In genomic region chr7:70681847-70682350, GRCh38 we compare ENCODE assay signal across 8 cellular contexts.
DNase-seq lines count a peak whose midpoint lies in the region; ATAC-seq and TF ChIP-seq lines count a peak whose summit lies in the region.

No MANE protein-coding gene starts in this region.

- H3K36me3 Mint-ChIP-seq in activated naive CD4-positive, alpha-beta T cell treated with anti-CD3 and anti-CD28 coated beads for 36 hours (ENCODE audit: low read depth) = no peaks in the 10 kb centered on the region
- H3K36me3 Mint-ChIP-seq in T-helper 17 cell (ENCODE audit: low read depth) (peaks cover 4% of the 10 kb centered on the region), chondrocyte (ENCODE audit: low read depth) (no peaks in the 10 kb centered on the region)
- H3K36me3 Mint-ChIP-seq in stimulated activated effector memory CD8-positive, alpha-beta T cell treated with anti-CD3 and anti-CD28 coated beads, Interleukin-12 subunit alpha, Interleukin-12 subunit beta, amount 100 ng/mL, for 72 hours = peaks cover 7% of the 10 kb centered on the region
- no peaks in the 10 kb centered on the region for H3K36me3 Mint-ChIP-seq in activated T-helper 1 cell treated with anti-CD3 and anti-CD28 coated beads, Interleukin-12 subunit alpha, Interleukin-12 subunit beta, Interleukin-2, Interleukin-4 antibody, amounts not matched to agents 30 ng/mL and 10 ng/mL and 1 ng/mL, durations not matched to agents 14 hours and 24 hours and 36 hours (ENCODE audit: low read depth)

- ATAC-seq in HG02870 (IDR thresholded peaks at IDR 0.05; ENCODE audit: unreplicated experiment) = peak; percentile 88
- peak; percentile 60 for ATAC-seq in T-helper 17 cell
- ATAC-seq in stimulated activated effector memory CD8-positive, alpha-beta T cell treated with anti-CD3 and anti-CD28 coated beads, Interleukin-12 subunit alpha, Interleukin-12 subunit beta, amount 100 ng/mL, for 72 hours = peak; percentile 73

- H3K9me3 ChIP-seq in T-helper 17 cell (ENCODE audit: control insufficient read depth, low read length, poor library complexity, severe bottlenecking) = no peaks in the 10 kb centered on the region

- no peak overlapping the region for H3K27ac Mint-ChIP-seq in activated naive CD4-positive, alpha-beta T cell treated with anti-CD3 and anti-CD28 coated beads for 36 hours
- H3K27ac Mint-ChIP-seq in T-helper 17 cell = peak overlapping the region; percentile 88
- H3K27ac Mint-ChIP-seq in stimulated activated effector memory CD8-positive, alpha-beta T cell treated with anti-CD3 and anti-CD28 coated beads, Interleukin-12 subunit alpha, Interleukin-12 subunit beta, amount 100 ng/mL, for 72 hours = peak overlapping the region; percentile 23
- H3K27ac Mint-ChIP-seq in chondrocyte (ENCODE audit: unreplicated experiment) = no peak overlapping the region
- H3K27ac Mint-ChIP-seq in activated T-helper 1 cell treated with anti-CD3 and anti-CD28 coated beads, Interleukin-12 subunit alpha, Interleukin-12 subunit beta, Interleukin-2, Interleukin-4 antibody, amounts not matched to agents 30 ng/mL and 10 ng/mL and 1 ng/mL, durations not matched to agents 14 hours and 24 hours and 36 hours = no peak overlapping the region

- no peak for TF ChIP-seq CTCF in chondrocyte (IDR thresholded peaks at IDR 0.05)

- no peaks in the 10 kb centered on the region for H3K9me3 Mint-ChIP-seq in activated naive CD4-positive, alpha-beta T cell treated with anti-CD3 and anti-CD28 coated beads for 36 hours
- H3K9me3 Mint-ChIP-seq in stimulated activated effector memory CD8-positive, alpha-beta T cell treated with anti-CD3 and anti-CD28 coated beads, Interleukin-12 subunit alpha, Interleukin-12 subunit beta, amount 100 ng/mL, for 72 hours = no peaks in the 10 kb centered on the region
- H3K9me3 Mint-ChIP-seq in chondrocyte (ENCODE audit: low read depth) = no peaks in the 10 kb centered on the region
- no peaks in the 10 kb centered on the region for H3K9me3 Mint-ChIP-seq in activated T-helper 1 cell treated with anti-CD3 and anti-CD28 coated beads, Interleukin-12 subunit alpha, Interleukin-12 subunit beta, Interleukin-2, Interleukin-4 antibody, amounts not matched to agents 30 ng/mL and 10 ng/mL and 1 ng/mL, durations not matched to agents 14 hours and 24 hours and 36 hours

- H3K4me1 Mint-ChIP-seq in activated naive CD4-positive, alpha-beta T cell treated with anti-CD3 and anti-CD28 coated beads for 36 hours (ENCODE audit: low read depth) = peaks cover 23% of the 10 kb centered on the region
- H3K4me1 Mint-ChIP-seq in T-helper 17 cell = peaks cover 18% of the 10 kb centered on the region
- peaks cover 64% of the 10 kb centered on the region for H3K4me1 Mint-ChIP-seq in stimulated activated effector memory CD8-positive, alpha-beta T cell treated with anti-CD3 and anti-CD28 coated beads, Interleukin-12 subunit alpha, Interleukin-12 subunit beta, amount 100 ng/mL, for 72 hours
- peaks cover 13% of the 10 kb centered on the region for H3K4me1 Mint-ChIP-seq in chondrocyte (ENCODE audit: low read depth)
- H3K4me1 Mint-ChIP-seq in activated T-helper 1 cell treated with anti-CD3 and anti-CD28 coated beads, Interleukin-12 subunit alpha, Interleukin-12 subunit beta, Interleukin-2, Interleukin-4 antibody, amounts not matched to agents 30 ng/mL and 10 ng/mL and 1 ng/mL, durations not matched to agents 14 hours and 24 hours and 36 hours (ENCODE audit: low read depth) = peaks cover 33% of the 10 kb centered on the region

- peaks cover 4% of the 10 kb centered on the region for H3K27me3 Mint-ChIP-seq in activated naive CD4-positive, alpha-beta T cell treated with anti-CD3 and anti-CD28 coated beads for 36 hours (ENCODE audit: low read depth)
- H3K27me3 Mint-ChIP-seq in T-helper 17 cell (no peaks in the 10 kb centered on the region), chondrocyte (ENCODE audit: low read depth) (no peaks in the 10 kb centered on the region)
- peaks cover 10% of the 10 kb centered on the region for H3K27me3 Mint-ChIP-seq in activated T-helper 1 cell treated with anti-CD3 and anti-CD28 coated beads, Interleukin-12 subunit alpha, Interleukin-12 subunit beta, Interleukin-2, Interleukin-4 antibody, amounts not matched to agents 30 ng/mL and 10 ng/mL and 1 ng/mL, durations not matched to agents 14 hours and 24 hours and 36 hours (ENCODE audit: insufficient read depth)

- intact Hi-C loops in activated naive CD4-positive, alpha-beta T cell treated with anti-CD3 and anti-CD28 coated beads for 36 hours (cut with micrococcal nuclease) = no loop called here
- intact Hi-C loops in activated T-helper 1 cell treated with anti-CD3 and anti-CD28 coated beads, Interleukin-12 subunit alpha, Interleukin-12 subunit beta, Interleukin-2, Interleukin-4 antibody, amounts not matched to agents 30 ng/mL and 10 ng/mL and 1 ng/mL, durations not matched to agents 14 hours and 24 hours and 36 hours (cut with micrococcal nuclease) = no loop called here

- peak; percentile 32 for DNase-seq in activated naive CD4-positive, alpha-beta T cell treated with anti-CD3 and anti-CD28 coated beads for 36 hours
- no peak for DNase-seq in activated naive CD4-positive, alpha-beta T cell (lab: John Stamatoyannopoulos, UW)
- no peak for DNase-seq in T-helper 17 cell
- DNase-seq in stimulated activated effector memory CD8-positive, alpha-beta T cell treated with anti-CD3 and anti-CD28 coated beads, Interleukin-12 subunit alpha, Interleukin-12 subunit beta, amount 100 ng/mL, for 72 hours (ENCODE audit: low spot score in 2 of 2) = peak in 1 of 2 donors; percentile 64
- DNase-seq in DMS79 (lab: John Stamatoyannopoulos, UW) = no peak
- no peak for DNase-seq in chondrocyte (ENCODE audit: low spot score)
- DNase-seq in activated T-helper 1 cell treated with anti-CD3 and anti-CD28 coated beads, Interleukin-12 subunit alpha, Interleukin-12 subunit beta, Interleukin-2, Interleukin-4 antibody, amounts not matched to agents 30 ng/mL and 10 ng/mL and 1 ng/mL, durations not matched to agents 14 hours and 24 hours and 36 hours (ENCODE audit: low spot score) = no peak

- CTCF ChIA-PET in activated naive CD4-positive, alpha-beta T cell treated with anti-CD3 and anti-CD28 coated beads for 36 hours (lab: Charles Lee) = no interaction called here

- H3K4me3 Mint-ChIP-seq in activated naive CD4-positive, alpha-beta T cell treated with anti-CD3 and anti-CD28 coated beads for 36 hours = no peak overlapping the region
- H3K4me3 Mint-ChIP-seq in T-helper 17 cell = peak overlapping the region; percentile 82
- peak overlapping the region; percentile 62 for H3K4me3 Mint-ChIP-seq in stimulated activated effector memory CD8-positive, alpha-beta T cell treated with anti-CD3 and anti-CD28 coated beads, Interleukin-12 subunit alpha, Interleukin-12 subunit beta, amount 100 ng/mL, for 72 hours
- no peak overlapping the region for H3K4me3 Mint-ChIP-seq in chondrocyte (ENCODE audit: unreplicated experiment)
- no peak overlapping the region for H3K4me3 Mint-ChIP-seq in activated T-helper 1 cell treated with anti-CD3 and anti-CD28 coated beads, Interleukin-12 subunit alpha, Interleukin-12 subunit beta, Interleukin-2, Interleukin-4 antibody, amounts not matched to agents 30 ng/mL and 10 ng/mL and 1 ng/mL, durations not matched to agents 14 hours and 24 hours and 36 hours

Comparison
In these comparisons a context has a peak if more than half of its experiments do, and no peak if none do; other contexts are left out.
1. H3K27ac Mint-ChIP-seq: peak in T-helper 17 cell (single experiment) and stimulated activated effector memory CD8-positive, alpha-beta T cell treated with anti-CD3 and anti-CD28 coated beads, Interleukin-12 subunit alpha, Interleukin-12 subunit beta, amount 100 ng/mL, for 72 hours (single experiment); none in activated naive CD4-positive, alpha-beta T cell treated with anti-CD3 and anti-CD28 coated beads for 36 hours (single experiment), chondrocyte (single experiment) and activated T-helper 1 cell treated with anti-CD3 and anti-CD28 coated beads, Interleukin-12 subunit alpha, Interleukin-12 subunit beta, Interleukin-2, Interleukin-4 antibody, amounts not matched to agents 30 ng/mL and 10 ng/mL and 1 ng/mL, durations not matched to agents 14 hours and 24 hours and 36 hours (single experiment).
2. H3K4me3 Mint-ChIP-seq: peak in T-helper 17 cell (single experiment) and stimulated activated effector memory CD8-positive, alpha-beta T cell treated with anti-CD3 and anti-CD28 coated beads, Interleukin-12 subunit alpha, Interleukin-12 subunit beta, amount 100 ng/mL, for 72 hours (single experiment); none in activated naive CD4-positive, alpha-beta T cell treated with anti-CD3 and anti-CD28 coated beads for 36 hours (single experiment), chondrocyte (single experiment) and activated T-helper 1 cell treated with anti-CD3 and anti-CD28 coated beads, Interleukin-12 subunit alpha, Interleukin-12 subunit beta, Interleukin-2, Interleukin-4 antibody, amounts not matched to agents 30 ng/mL and 10 ng/mL and 1 ng/mL, durations not matched to agents 14 hours and 24 hours and 36 hours (single experiment).
3. Peak in every context shown above with its lines, with median percentiles within 50 percentile points of each other: ATAC-seq.